Comparison of ENCODE assay signal across 26 cellular contexts in the genomic region with DNA sequence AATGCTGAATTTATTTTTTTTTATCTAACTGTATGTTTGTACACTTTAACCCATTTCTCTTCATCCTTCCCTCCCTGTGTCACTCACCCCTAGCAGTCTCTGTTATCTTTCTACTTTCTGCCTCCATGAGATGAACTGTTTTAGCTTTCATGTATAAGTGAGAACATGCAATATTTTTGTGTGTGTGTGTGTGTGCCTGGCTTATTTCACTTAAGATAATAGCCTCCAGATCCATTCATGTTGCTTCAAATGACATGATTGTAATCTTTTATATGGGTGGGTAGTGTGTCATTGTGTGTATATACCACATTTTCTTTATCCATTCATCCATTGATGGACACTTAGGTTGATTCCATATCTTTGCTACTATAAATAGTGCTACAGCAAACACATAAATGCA.
"Had no signal": no experiment of that assay in that cellular context is flagged by ENCODE, and none has a peak within 500 bp of the region (broad histone marks: within the 10 kb centered on the region; RNA-seq: fewer than 3 reads in every experiment).

No MANE protein-coding gene starts in this region.

- H3K27me3 ChIP-seq: stomach, suprapubic skin, testis, thyroid gland, tibial artery, tibial nerve, transverse colon, upper lobe of left lung, upper lobe of right lung, uterus, vagina had no signal

- ATAC-seq: stimulated activated effector memory CD8-positive, alpha-beta T cell treated with anti-CD3 and anti-CD28 coated beads, Interleukin-12 subunit alpha, Interleukin-12 subunit beta, amount 100 ng/mL, for 72 hours; stimulated activated memory B cell treated with anti-CD40 and anti-IgM and Interleukin-4, amounts not matched to agents 10 μg/mL and 1 μg/mL and 100 μg/mL, for 72 hours; stimulated activated naive B cell treated with anti-CD40 and anti-IgM and Interleukin-4, amounts not matched to agents 10 μg/mL and 1 μg/mL and 100 μg/mL, for 72 hours; stimulated activated naive CD8-positive, alpha-beta T cell treated with anti-CD3 and anti-CD28 coated beads, Interleukin-15, amount 100 ng/mL, for 72 hours; stimulated activated naive CD8-positive, alpha-beta T cell treated with anti-CD3 and anti-CD28 coated beads, Interleukin-15, Interleukin-2, amounts not matched to agents 100 U/mL and 50 U/mL, for 24 hours; upper lobe of right lung had no signal

- H3K4me1 ChIP-seq: stomach, suprapubic skin, testis, thyroid gland, tibial artery, tibial nerve, transverse colon, upper lobe of left lung, upper lobe of right lung, uterus, vagina had no signal

- DNase-seq: stimulated activated CD4-positive, alpha-beta T cell treated with anti-CD3 and anti-CD28 coated beads, Interleukin-2, amount 100 ng/mL, for 48 hours; stimulated activated CD4-positive, alpha-beta T cell treated with anti-CD3 and anti-CD28 coated beads, Interleukin-4, amount 100 ng/mL, for 1 hour; stimulated activated CD4-positive, alpha-beta T cell treated with anti-CD3 and anti-CD28 coated beads, Interleukin-4, amount 100 ng/mL, for 24 hours; stimulated activated CD4-positive, alpha-beta T cell treated with anti-CD3 and anti-CD28 coated beads, Interleukin-4, amount 100 ng/mL, for 4 hours; stimulated activated CD8-positive, alpha-beta memory T cell treated with anti-CD3 and anti-CD28 coated beads, Interleukin-4, amount 100 ng/mL, for 48 hours; stimulated activated naive B cell treated with anti-CD40 and anti-IgM and Interleukin-4, amounts not matched to agents 10 μg/mL and 1 μg/mL and 100 μg/mL, for 72 hours; stimulated activated naive CD4-positive, alpha-beta T cell; stimulated activated naive CD4-positive, alpha-beta T cell treated with Interleukin-2 at 50 U/mL for 16 hours; stimulated activated naive CD8-positive, alpha-beta T cell treated with anti-CD3 and anti-CD28 coated beads, Interleukin-15, amount 100 ng/mL, for 72 hours; stimulated activated naive CD8-positive, alpha-beta T cell treated with anti-CD3 and anti-CD28 coated beads, Interleukin-15, Interleukin-2, amounts not matched to agents 100 U/mL and 50 U/mL, for 24 hours; stomach; substantia nigra; testis; thyroid gland; tibial artery; transverse colon; trophoblast cell; upper lobe of left lung; upper lobe of right lung; uterus had no signal

- H3K9me3 ChIP-seq: suprapubic skin, testis, thoracic aorta, thyroid gland, tibial artery, transverse colon, upper lobe of right lung, uterus, vagina had no signal

- H3K4me3 ChIP-seq: stomach, suprapubic skin, testis, thoracic aorta, thyroid gland, tibial artery, tibial nerve, transverse colon, upper lobe of left lung, upper lobe of right lung, uterus, vagina had no signal

- H3K27ac ChIP-seq: stomach, suprapubic skin, testis, thoracic aorta, thyroid gland, tibial artery, tibial nerve, transverse colon, upper lobe of left lung, upper lobe of right lung, uterus, vagina had no signal

- H3K36me3 ChIP-seq: stomach, suprapubic skin, thoracic aorta, thyroid gland, tibial artery, tibial nerve, transverse colon, upper lobe of left lung, upper lobe of right lung, uterus, vagina had no signal
